In the genomic region with DNA sequence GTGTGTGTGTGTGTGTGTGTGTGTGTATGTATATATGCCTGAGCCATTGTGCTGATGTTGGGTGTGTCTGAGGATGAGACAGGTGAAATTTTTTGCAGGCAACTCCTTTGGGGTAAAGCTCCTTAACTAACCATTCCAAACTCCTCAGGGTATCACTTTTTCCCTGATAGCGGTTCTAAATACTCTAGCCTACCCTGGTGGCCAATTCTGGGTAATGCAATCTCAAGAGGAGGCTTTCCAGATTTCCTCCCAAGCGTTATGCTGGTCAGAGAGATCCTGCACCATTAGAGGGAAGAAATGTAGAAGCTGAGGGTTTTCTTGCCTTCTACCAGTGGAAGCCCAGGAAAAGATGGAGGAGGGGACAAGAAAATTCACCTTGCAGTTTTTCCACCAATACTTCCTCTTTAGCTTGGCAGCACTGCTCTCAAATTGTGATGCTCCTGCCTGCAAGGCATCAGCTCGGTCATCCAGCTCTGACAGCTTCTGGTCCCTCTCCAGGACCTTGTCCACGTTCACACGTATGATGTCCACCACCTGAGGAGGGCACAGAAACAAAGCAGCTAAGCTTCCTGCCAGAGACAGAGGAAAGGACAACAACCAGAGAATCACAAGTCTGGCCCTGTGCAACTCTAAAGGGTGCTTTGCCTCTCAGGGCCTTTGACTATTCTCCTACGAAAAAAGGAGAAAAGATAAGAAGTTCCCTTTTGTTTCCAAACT, we compare ENCODE assay signal across 8 cellular contexts. TPM values are rescaled to one million over a fixed set of nuclear protein-coding genes. Genes with fewer than 3 reads are reported as not detected.
A peak's percentile ranks its signal among the peaks of the same experiment; 100 is the strongest.
DNase-seq lines count a peak whose midpoint lies in the region; ATAC-seq and TF ChIP-seq lines count a peak whose summit lies in the region.

No MANE protein-coding gene starts in this region.

- H3K4me1 Mint-ChIP-seq in IgD-negative memory B cell: peaks cover 54 to 81% (median 62%) of the 10 kb centered on the region in 3 donors

- DNase-seq in NCI-H524 (lab: John Stamatoyannopoulos, UW): peak; percentile 48 to 71
- no peak for DNase-seq in NCI-H524 treated with DMSO at 0.1 percent for 48 hours (lab: John Stamatoyannopoulos, UW)
- DNase-seq in RKO (ENCODE audit: low spot score): peak; percentile 79
- peak; percentile 48 for DNase-seq in mammary epithelial cell
- DNase-seq in kidney glomerular epithelial cell (lab: John Stamatoyannopoulos, UW): peak; percentile 45

- peak overlapping the region; percentile 72 to 95 (median 86) for H3K27ac Mint-ChIP-seq in IgD-negative memory B cell

- dilution Hi-C loops in mammary epithelial cell (cut with HindIII; ENCODE audit: low sequenced_read_pairs): no loop called here

- H3K4me3 Mint-ChIP-seq in IgD-negative memory B cell: peak overlapping the region in 3 of 4 donors; percentile 15 to 83 (median 61)

- intact Hi-C loops in mammary epithelial cell (cut with micrococcal nuclease): loop anchor here (1.0 to 5.0 kb wide), 10 partner anchors 42 to 478 kb away; a partner anchor contains a TSS

- no peaks in the 10 kb centered on the region for H3K36me3 ChIP-seq in mammary epithelial cell (ENCODE audit: insufficient read depth, low read length)
- peaks cover 51 to 53% of the 10 kb centered on the region in 2 donors for H3K36me3 ChIP-seq in stomach smooth muscle (ENCODE audit: control insufficient read depth in 2 of 2, insufficient read depth in 2 of 2, low read length in 2 of 2)

- no peaks in the 10 kb centered on the region for H4K20me1 ChIP-seq in mammary epithelial cell (ENCODE audit: insufficient read depth, low read length)

- CTCF ChIA-PET in mammary epithelial cell (lab: Charles Lee; ENCODE audit: low non-redundant PET): interaction anchor here (0.6 to 1.4 kb wide), 8 partner anchors 22 to 401 kb away, joined by 3 to 17 read pairs (median 5); no protein-coding TSS in a partner anchor

- H3K4me1 ChIP-seq in mammary epithelial cell (ENCODE audit: insufficient read depth, low read length): peaks cover 8% of the 10 kb centered on the region
- H3K4me1 ChIP-seq in stomach smooth muscle (ENCODE audit: control insufficient read depth, insufficient read depth, low read length): peaks cover 27% of the 10 kb centered on the region

- H3K27me3 ChIP-seq in mammary epithelial cell (ENCODE audit: insufficient read depth, low read length) (no peaks in the 10 kb centered on the region), stomach smooth muscle (ENCODE audit: control insufficient read depth in 1 of 2, insufficient read depth in 2 of 2, low read length in 2 of 2) (no peaks in the 10 kb centered on the region)

- H3K79me2 ChIP-seq in mammary epithelial cell (ENCODE audit: insufficient read depth, low read length): peaks cover 14% of the 10 kb centered on the region

- no TSS peak for BruUV-seq in mammary epithelial cell (replicated peaks; lab: Mats Ljungman, UMichigan)

- no peak overlapping the region for H2AFZ ChIP-seq in mammary epithelial cell (ENCODE audit: low read depth, low read length)

- peaks cover 10% of the 10 kb centered on the region for H3K36me3 Mint-ChIP-seq in IgD-negative memory B cell

- no peak overlapping the region for H3K9ac ChIP-seq in mammary epithelial cell (ENCODE audit: insufficient read depth, low read length)
- peak overlapping the region in 1 of 2 donors; percentile 51 for H3K9ac ChIP-seq in stomach smooth muscle (ENCODE audit: low read length in 2 of 2)

- H3K4me2 ChIP-seq in mammary epithelial cell (ENCODE audit: insufficient read depth, low read depth, low read length): no peak overlapping the region

- H3K4me3 ChIP-seq in mammary epithelial cell (replicated peaks in 1 of 3; ENCODE audit: insufficient read depth in 1 of 3, low read depth in 2 of 3, low read length in 3 of 3) (no peak overlapping the region), stomach smooth muscle (ENCODE audit: low read length in 2 of 2) (no peak overlapping the region)

- in situ Hi-C loops in mammary epithelial cell (cut with MboI; ENCODE audit: low sequenced_read_pairs in 2 of 2): no loop called here

- H3K27ac ChIP-seq in mammary epithelial cell (ENCODE audit: insufficient read depth, low read depth, low read length) (no peak overlapping the region), stomach smooth muscle (ENCODE audit: low read length) (peak overlapping the region; percentile 24)

- ATAC-seq in GM19452 (IDR thresholded peaks at IDR 0.05; ENCODE audit: unreplicated experiment): no peak

- WGBS in mammary epithelial cell (ENCODE audit: low coverage, missing lambda C conversion rate): 50% methylated on average over 6 of the region's 6 CpGs

- H3K9me3 ChIP-seq in mammary epithelial cell (replicated peaks; ENCODE audit: insufficient read depth, low read length) (no peaks in the 10 kb centered on the region), stomach smooth muscle (ENCODE audit: control insufficient read depth in 2 of 2, low read length in 2 of 2) (no peaks in the 10 kb centered on the region)

- peak; percentile 95 for TF ChIP-seq CTCF in mammary epithelial cell (conservative IDR thresholded peaks at IDR 0.05 in 1 of 2, IDR thresholded peaks at IDR 0.05 in 1 of 2; ENCODE audit: extremely low read depth in 1 of 2, insufficient read depth in 1 of 2, low read depth in 1 of 2, low read length in 2 of 2)

- H3K9me3 Mint-ChIP-seq in IgD-negative memory B cell: no peaks in the 10 kb centered on the region

- no peaks in the 10 kb centered on the region for H3K27me3 Mint-ChIP-seq in IgD-negative memory B cell

RNA-seq across cellular contexts. Expression of a gene that starts 4.9 kb away (rescaled TPM):
- polyA plus RNA-seq in IgD-negative memory B cell (8.1 TPM), mammary epithelial cell (5.8 TPM)
- total RNA-seq in mammary epithelial cell: 1 to 10 TPM; 2.1 to 5.0 TPM
- polyA minus RNA-seq in mammary epithelial cell: 2.4 TPM

RNA-seq across cellular contexts. Expression of a gene that starts 13.8 kb away (rescaled TPM):
- polyA plus RNA-seq in IgD-negative memory B cell (125 TPM), mammary epithelial cell (7.3 TPM)
- total RNA-seq in mammary epithelial cell: 1 to 10 TPM; 4.0 to 5.0 TPM
- 52.6 TPM for polyA minus RNA-seq in mammary epithelial cell

RNA-seq across cellular contexts. Expression of a gene that starts 20.9 kb away (rescaled TPM):
- 264 TPM for polyA plus RNA-seq in IgD-negative memory B cell
- total RNA-seq in mammary epithelial cell: not detected
- polyA plus RNA-seq in mammary epithelial cell: not detected
- not detected for polyA minus RNA-seq in mammary epithelial cell

RNA-seq across cellular contexts. Expression of a gene that starts 27.4 kb away (rescaled TPM):
- polyA plus RNA-seq in IgD-negative memory B cell: 165 TPM
- 100 to 1,000 TPM in 1 of 2 donors, 10 to 100 TPM in 1; 51.7 to 192 TPM for total RNA-seq in mammary epithelial cell
- polyA plus RNA-seq in mammary epithelial cell: 124 TPM
- 18.7 TPM for polyA minus RNA-seq in mammary epithelial cell

RNA-seq across cellular contexts. Expression of a gene that starts 28.3 kb away (rescaled TPM):
- 21.1 TPM for polyA plus RNA-seq in IgD-negative memory B cell
- total RNA-seq in mammary epithelial cell: 10 to 100 TPM; 17.8 to 53.7 TPM
- polyA plus RNA-seq in mammary epithelial cell: 60.4 TPM
- 156 TPM for polyA minus RNA-seq in mammary epithelial cell

Comparison
In these comparisons a context has a peak if more than half of its experiments do, and no peak if none do; other contexts are left out.
1. RNA of a gene that starts 13.8 kb away (polyA plus RNA-seq): 125 TPM in IgD-negative memory B cell (single experiment); 7.3 TPM in mammary epithelial cell (single experiment); every median in the first group is over 10 times any median in the second.
2. RNA of a gene that starts 20.9 kb away (polyA plus RNA-seq): 264 TPM in IgD-negative memory B cell (single experiment); not detected in mammary epithelial cell (single experiment); every median in the first group is over 100 times any median in the second.